In the genomic region with DNA sequence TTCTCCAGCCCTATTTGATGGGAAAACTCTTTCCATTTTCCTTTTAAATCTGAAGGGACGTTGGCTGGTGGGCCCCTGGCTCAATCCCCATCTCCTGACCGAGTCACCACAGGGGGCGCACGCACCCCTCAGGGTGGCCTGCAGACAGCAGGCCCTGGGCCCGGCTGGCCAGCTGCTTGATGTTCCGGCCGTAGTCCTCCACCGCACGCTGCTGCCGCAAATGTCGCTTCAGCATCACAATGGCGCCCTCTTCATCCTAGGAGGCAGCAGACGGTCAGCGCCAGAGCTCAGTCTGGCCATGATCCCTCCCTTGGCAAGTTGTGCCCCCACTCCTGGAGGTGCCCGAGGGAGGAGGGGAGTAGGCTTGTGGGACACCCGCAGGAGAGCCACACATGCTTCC, we compare ENCODE assay signal across 15 cellular contexts.
DNase-seq lines count a peak whose midpoint lies in the region; ATAC-seq and TF ChIP-seq lines count a peak whose summit lies in the region.
"Had no signal": no experiment of that assay in that cellular context is flagged by ENCODE, and none has a peak within 500 bp of the region (broad histone marks: within the 10 kb centered on the region; RNA-seq: fewer than 3 reads in every experiment).

No MANE protein-coding gene starts in this region.

- TF ChIP-seq CTCF in HFFc6 (IDR thresholded peaks at IDR 0.05) (peak; percentile 43; the same call in 1 of the 2 replicates), chondrocyte (IDR thresholded peaks at IDR 0.05) (no peak), spleen (IDR thresholded peaks at IDR 0.05 in 8 of 11, conservative IDR thresholded peaks at IDR 0.05 in 3 of 11) (no peak)

- no peak overlapping the region for H3K27ac Mint-ChIP-seq in HFFc6
- no peak overlapping the region for H3K27ac Mint-ChIP-seq in chondrocyte (ENCODE audit: unreplicated experiment)
- H3K27ac Mint-ChIP-seq: B cell; CD8-positive, alpha-beta T cell had no signal

- no peak for ATAC-seq in left colon
- ATAC-seq: CD8-positive, alpha-beta T cell had no signal

- H3K4me1 Mint-ChIP-seq in HFFc6 (ENCODE audit: low read depth) (no peaks in the 10 kb centered on the region), chondrocyte (ENCODE audit: low read depth) (no peaks in the 10 kb centered on the region)
- H3K4me1 Mint-ChIP-seq: B cell had no signal

- DNase-seq in G401 (ENCODE audit: low spot score), result peak; percentile 47
- DNase-seq in HFFc6, result no peak
- DNase-seq in chondrocyte (ENCODE audit: low spot score), result peak; percentile 75
- DNase-seq in spleen, result peak; percentile 55
- no peak for DNase-seq in DMS114 treated with DMSO at 0.1 percent for 48 hours (lab: John Stamatoyannopoulos, UW; ENCODE audit: unreplicated experiment)
- no peak for DNase-seq in erythroblast (lab: John Stamatoyannopoulos, UW)
- no peak for DNase-seq in left colon
- DNase-seq: Calu3; CD8-positive, alpha-beta T cell; DND-41; EL; GOT3; H9 had no signal

- H3K4me3 Mint-ChIP-seq in HFFc6, result no peak overlapping the region
- no peak overlapping the region for H3K4me3 Mint-ChIP-seq in chondrocyte (ENCODE audit: unreplicated experiment)
- H3K4me3 Mint-ChIP-seq: B cell; CD8-positive, alpha-beta T cell; H9 had no signal

- WGBS in spleen, 5 donors, result 89 to 95% (median 92%) methylated on average over 11 to 16 of the region's 16 CpGs

- no peak overlapping the region for H3K4me3 ChIP-seq in spleen
- H3K4me3 ChIP-seq: BLaER1 treated with 17β-estradiol and CSF1 and Interleukin-3, amounts not matched to agents 10 nM and 100 nM had no signal

- H3K36me3 ChIP-seq in spleen, result no peaks in the 10 kb centered on the region
- H3K36me3 ChIP-seq: BLaER1 treated with 17β-estradiol and CSF1 and Interleukin-3, amounts not matched to agents 10 nM and 100 nM had no signal

- TF ChIP-seq POLR2A in spleen (IDR thresholded peaks at IDR 0.05), result no peak
- TF ChIP-seq POLR2A in erythroblast (IDR thresholded peaks at IDR 0.05; ENCODE audit: low read length), result no peak

- intact Hi-C loops in spleen (cut with DNase I; ENCODE audit: low total_unique reads), result no loop called here
- intact Hi-C loops in left colon (cut with DNase I, micrococcal nuclease), result no loop called here

- no peaks in the 10 kb centered on the region for H3K9me3 Mint-ChIP-seq in HFFc6
- H3K9me3 Mint-ChIP-seq in chondrocyte (ENCODE audit: low read depth), result no peaks in the 10 kb centered on the region
- H3K9me3 Mint-ChIP-seq: CD8-positive, alpha-beta T cell had no signal

- H3K36me3 Mint-ChIP-seq in HFFc6 (ENCODE audit: low read depth), result no peaks in the 10 kb centered on the region
- peaks cover 3% of the 10 kb centered on the region for H3K36me3 Mint-ChIP-seq in chondrocyte (ENCODE audit: low read depth)
- H3K36me3 Mint-ChIP-seq: CD8-positive, alpha-beta T cell had no signal

- H3K9me3 ChIP-seq in spleen, result no peaks in the 10 kb centered on the region

- no peak overlapping the region for H3K27ac ChIP-seq in spleen
- H3K27ac ChIP-seq: BLaER1 treated with 17β-estradiol and CSF1 and Interleukin-3, amounts not matched to agents 10 nM and 100 nM had no signal

- H3K27me3 Mint-ChIP-seq in HFFc6 (ENCODE audit: insufficient read depth) (peaks cover 2% of the 10 kb centered on the region), chondrocyte (ENCODE audit: low read depth) (no peaks in the 10 kb centered on the region)
- H3K27me3 Mint-ChIP-seq: B cell had no signal

- H3K4me1 ChIP-seq in spleen, result peaks cover 0 to 13% (median 5%) of the 10 kb centered on the region in 6 donors

- in situ Hi-C loops in G401 (cut with HindIII; ENCODE audit: low sequenced_read_pairs), result no loop called here

- no peaks in the 10 kb centered on the region for H3K27me3 ChIP-seq in spleen (replicated peaks in 1 of 7)
- H3K27me3 ChIP-seq: BLaER1 treated with 17β-estradiol and CSF1 and Interleukin-3, amounts not matched to agents 10 nM and 100 nM had no signal

Comparison
In these comparisons a context has a peak if more than half of its experiments do, and no peak if none do; other contexts are left out.
1. DNase-seq: peak in G401 (single experiment), chondrocyte (single experiment) and spleen (single experiment); none in HFFc6 (single experiment), DMS114 treated with DMSO at 0.1 percent for 48 hours (single experiment), erythroblast (0 of 2) and left colon (0 of 2).